8 cellular contexts compared by ENCODE assay signal in the genomic region with DNA sequence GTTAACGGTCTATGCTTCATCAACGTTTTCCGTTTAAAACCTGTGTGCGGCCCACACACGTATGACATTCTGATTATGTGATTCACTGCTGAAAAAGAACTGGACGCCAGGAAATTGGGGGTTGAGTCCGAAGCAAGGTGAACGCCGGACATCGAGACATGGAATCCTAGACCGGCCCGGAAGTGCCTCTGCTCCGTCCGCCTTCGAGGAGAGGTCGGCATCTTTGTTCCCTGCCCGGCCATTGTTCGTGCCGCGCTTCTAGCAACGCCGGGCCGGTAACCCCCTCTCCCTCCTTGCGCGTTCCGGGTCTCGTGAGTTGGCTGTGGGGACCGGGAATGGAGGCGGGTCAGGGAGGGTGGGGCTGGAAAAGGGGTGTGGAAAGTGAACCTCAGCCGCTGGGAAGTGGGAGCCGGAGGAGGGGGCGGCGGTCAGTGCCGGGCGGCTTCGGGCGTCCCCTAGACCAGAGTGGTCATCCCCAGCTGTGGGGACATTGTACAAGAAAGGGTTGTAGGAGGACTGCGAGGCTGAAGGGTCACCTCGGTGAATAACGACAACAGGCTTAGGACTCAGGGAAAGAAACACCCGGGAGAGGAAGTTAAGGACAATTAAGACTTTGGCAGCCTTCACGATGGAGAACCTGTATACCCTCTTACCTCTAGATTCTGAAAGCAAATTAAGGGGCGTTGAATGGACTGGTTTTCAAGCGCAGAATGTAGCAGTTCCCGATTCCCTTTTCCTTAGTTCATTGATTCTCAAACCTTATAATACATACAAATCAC. TPM values are rescaled to one million over a fixed set of nuclear protein-coding genes. Genes with fewer than 3 reads are reported as not detected.
DNase-seq lines count a peak whose midpoint lies in the region; ATAC-seq and TF ChIP-seq lines count a peak whose summit lies in the region.

A gene (plus strand): TSS at position 220 of the 779 bp plus-strand sequence. CDS start 1,810 bp downstream, outside the sequence.

- TF ChIP-seq CTCF in KMS-11 (conservative IDR thresholded peaks at IDR 0.05; ENCODE audit: low read depth, low read length): no peak
- TF ChIP-seq CTCF in Panc1 (IDR thresholded peaks at IDR 0.05): no peak
- no peak for TF ChIP-seq CTCF in left ventricle myocardium inferior (IDR thresholded peaks at IDR 0.05; ENCODE audit: borderline replicate concordance)
- no peak for TF ChIP-seq CTCF in parathyroid adenoma (IDR thresholded peaks at IDR 0.05)

- H3K27ac ChIP-seq in KMS-11 (peak within 1 kb of the TSS; percentile 32), Panc1 (ENCODE audit: low read length) (peak within 1 kb of the TSS; percentile 98), left ventricle myocardium inferior (replicated peaks) (peak within 1 kb of the TSS; percentile 90), parathyroid adenoma (peak within 1 kb of the TSS; percentile 74)

- H3K27me3 ChIP-seq in KMS-11 (ENCODE audit: insufficient read depth, low read depth) (no peaks in the 10 kb centered on the region; the same call in 1 of the 2 replicates), Panc1 (ENCODE audit: control insufficient read depth, insufficient read depth, low read length) (no peaks in the 10 kb centered on the region), left ventricle myocardium inferior (ENCODE audit: low read depth) (peaks cover 16% of the 10 kb centered on the region), parathyroid adenoma (ENCODE audit: control insufficient read depth, insufficient read depth, low read length) (no peaks in the 10 kb centered on the region)

- no peaks in the 10 kb centered on the region for H3K79me2 ChIP-seq in KMS-11 (ENCODE audit: insufficient read depth, low read depth)
- no peaks in the 10 kb centered on the region for H3K79me2 ChIP-seq in parathyroid adenoma

- in situ Hi-C loops in Panc1 (cut with HindIII; ENCODE audit: low pct_unique_long_range_greater_than_20kb, low sequenced_read_pairs): no loop called here

- CTCF ChIA-PET in Panc1 (lab: Charles Lee): no interaction called here

- no TSS peak for BruUV-seq in Panc1 (replicated peaks; lab: Mats Ljungman, UMichigan)

- intact Hi-C loops in Panc1 (cut with micrococcal nuclease; ENCODE audit: unreplicated experiment) (no loop called here), left ventricle myocardium inferior (cut with micrococcal nuclease) (loop anchor here (10.0 kb wide), 1 partner anchor 80 kb away; a partner anchor contains a TSS)

- H3K36me3 ChIP-seq in KMS-11 (ENCODE audit: insufficient read depth) (no peaks in the 10 kb centered on the region), Panc1 (ENCODE audit: control insufficient read depth, insufficient read depth, low read length) (peaks cover 8% of the 10 kb centered on the region; the same call in 1 of the 2 replicates), left ventricle myocardium inferior (peaks cover 34% of the 10 kb centered on the region), parathyroid adenoma (ENCODE audit: control insufficient read depth, insufficient read depth, low read length) (no peaks in the 10 kb centered on the region)

- POLR2A ChIA-PET in Panc1 (lab: Charles Lee): no interaction called here

- peak; percentile 16 for DNase-seq in GF-D8 (lab: John Stamatoyannopoulos, UW)
- no peak for DNase-seq in Panc1 (ENCODE audit: low read depth, low spot score)
- DNase-seq in anterior cingulate cortex (lab: John Stamatoyannopoulos, UW): peak in 56 of 58 donors; percentile 2 to 79 (median 54)
- peak; percentile 83 for DNase-seq in left ventricle myocardium inferior
- DNase-seq in NAMALWA (ENCODE audit: low spot score): no peak

- H3K9me3 ChIP-seq in Panc1 (ENCODE audit: control insufficient read depth, insufficient read depth, low read depth, low read length): no peaks in the 10 kb centered on the region
- H3K9me3 ChIP-seq in left ventricle myocardium inferior (replicated peaks): no peaks in the 10 kb centered on the region
- H3K9me3 ChIP-seq in parathyroid adenoma (ENCODE audit: control insufficient read depth, low read length): no peaks in the 10 kb centered on the region

- peak within 1 kb of the TSS; percentile 92 for H2AFZ ChIP-seq in KMS-11 (ENCODE audit: low read depth)
- H2AFZ ChIP-seq in parathyroid adenoma: peak within 1 kb of the TSS; percentile 84

- ATAC-seq in GM21786 (IDR thresholded peaks at IDR 0.05; ENCODE audit: unreplicated experiment): peak; percentile 85
- peak; percentile 96 for ATAC-seq in Panc1

- H3K4me1 ChIP-seq in KMS-11 (ENCODE audit: low read depth, poor library complexity, severe bottlenecking) (peaks cover 16% of the 10 kb centered on the region), Panc1 (ENCODE audit: control insufficient read depth, insufficient read depth, low read length) (peaks cover 15% of the 10 kb centered on the region), left ventricle myocardium inferior (peaks cover 27% of the 10 kb centered on the region), parathyroid adenoma (no peaks in the 10 kb centered on the region)

- H4K20me1 ChIP-seq in KMS-11 (ENCODE audit: insufficient read depth): no peaks in the 10 kb centered on the region

- H3K4me3 ChIP-seq in KMS-11 (IDR thresholded peaks at IDR 0.05; ENCODE audit: insufficient read depth, low read depth, low read length): no peak within 1 kb of the TSS
- H3K4me3 ChIP-seq in Panc1 (ENCODE audit: low read depth in 2 of 2, low read length in 2 of 2): peak within 1 kb of the TSS; percentile 77 to 96
- peak within 1 kb of the TSS; percentile 91 for H3K4me3 ChIP-seq in left ventricle myocardium inferior
- H3K4me3 ChIP-seq in parathyroid adenoma (ENCODE audit: low read depth, low read length): peak within 1 kb of the TSS; percentile 84

- peak within 1 kb of the TSS; percentile 66 for H3K9ac ChIP-seq in KMS-11
- peak within 1 kb of the TSS; percentile 3 for H3K9ac ChIP-seq in parathyroid adenoma

- H3K4me2 ChIP-seq in KMS-11: peak within 1 kb of the TSS; percentile 95
- peak within 1 kb of the TSS; percentile 77 for H3K4me2 ChIP-seq in parathyroid adenoma (ENCODE audit: low read length)

RNA-seq across cellular contexts. Expression of the gene that starts here (rescaled TPM):
- total RNA-seq in Panc1 (2021; ENCODE audit: unreplicated experiment) (14.4 TPM), left ventricle myocardium inferior (9.7 TPM)
- 8.0 TPM for polyA plus RNA-seq in Panc1 (2012; ENCODE audit: insufficient read length)

Comparison
In these comparisons a context has a peak if more than half of its experiments do, and no peak if none do; other contexts are left out.
1. DNase-seq: peak in GF-D8 (single experiment), anterior cingulate cortex (56 of 58) and left ventricle myocardium inferior (single experiment); none in Panc1 (single experiment) and NAMALWA (single experiment).
2. H3K27ac ChIP-seq: peak in every context shown above with its lines; median percentile 98 in Panc1; 90 in left ventricle myocardium inferior; 74 in parathyroid adenoma; 32 in KMS-11.